In the genomic region with DNA sequence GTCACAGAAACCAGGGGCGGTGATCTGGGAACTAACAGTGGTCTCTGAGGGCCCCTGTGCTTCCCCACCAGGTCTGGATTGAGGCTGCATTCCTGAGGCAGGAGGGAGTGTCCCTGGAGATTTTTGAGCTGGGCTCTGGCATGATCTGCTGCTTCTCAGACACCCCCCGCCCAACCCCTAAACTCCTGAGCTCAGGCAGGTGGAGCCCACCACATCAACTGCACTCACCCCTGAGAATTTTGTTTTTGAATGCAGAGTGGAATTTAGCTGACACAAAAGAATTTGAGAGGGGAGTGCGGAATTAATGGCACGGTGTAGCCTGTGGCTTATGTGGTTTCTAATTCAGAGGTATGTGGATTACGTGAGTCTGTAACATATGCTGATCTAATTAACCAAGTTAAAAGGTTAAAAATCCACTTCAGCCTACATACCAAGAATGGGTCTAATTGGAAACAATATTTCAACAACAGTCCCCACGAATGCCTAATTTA, we compare ENCODE assay signal across 18 cellular contexts. TPM values are rescaled to one million over a fixed set of nuclear protein-coding genes. Genes with fewer than 3 reads are reported as not detected.
DNase-seq lines count a peak whose midpoint lies in the region; FAIRE-seq and TF ChIP-seq lines count a peak whose summit lies in the region.
"Had no signal": no experiment of that assay in that cellular context is flagged by ENCODE, and none has a peak within 500 bp of the region (broad histone marks: within the 10 kb centered on the region; RNA-seq: fewer than 3 reads in every experiment).

No MANE protein-coding gene starts in this region.

- H3K9ac ChIP-seq in HUES64 (ENCODE audit: low read depth, low read length) = no peak overlapping the region
- no peak overlapping the region for H3K9ac ChIP-seq in astrocyte (ENCODE audit: low read length)
- H3K9ac ChIP-seq: BLaER1 had no signal

- H3K9me3 ChIP-seq in HUES64 (ENCODE audit: insufficient read depth, low read depth, low read length) (no peaks in the 10 kb centered on the region), astrocyte (ENCODE audit: insufficient read depth, low read depth, low read length) (no peaks in the 10 kb centered on the region)
- H3K9me3 ChIP-seq: BLaER1 had no signal

- H3K4me1 Mint-ChIP-seq in astrocyte (ENCODE audit: low read depth, unreplicated experiment) (peaks cover 13% of the 10 kb centered on the region), type B pancreatic cell (ENCODE audit: unreplicated experiment) (peaks cover 13% of the 10 kb centered on the region)

- peaks cover 84% of the 10 kb centered on the region for H3K36me3 ChIP-seq in HUES64 (ENCODE audit: insufficient read depth, low read length)
- no peaks in the 10 kb centered on the region for H3K36me3 ChIP-seq in astrocyte (ENCODE audit: insufficient read depth, low read length)
- H3K36me3 ChIP-seq: BLaER1 had no signal

- H3K4me3 ChIP-seq in HUES64 (ENCODE audit: low read length) (no peak overlapping the region), astrocyte (ENCODE audit: insufficient read depth, low read depth, low read length) (no peak overlapping the region)
- H3K4me3 ChIP-seq: BLaER1 had no signal

- peak; percentile 45 for FAIRE-seq in astrocyte (lab: Jason Lieb, UNC)
- no peak for FAIRE-seq in frontal cortex (lab: Jason Lieb, UNC)
- FAIRE-seq: H54 had no signal

- no peaks in the 10 kb centered on the region for H4K20me1 ChIP-seq in astrocyte (ENCODE audit: insufficient read depth, low read length)
- H4K20me1 ChIP-seq: BLaER1 had no signal

- DNase-seq in astrocyte (ENCODE audit: low read depth) = peak; percentile 89
- DNase-seq in left kidney (ENCODE audit: low read depth, low spot score) = peak; percentile 67
- DNase-seq in type B pancreatic cell (ENCODE audit: extremely low spot score, unreplicated experiment) = no peak
- no peak for DNase-seq in Ammon's horn (ENCODE audit: low spot score)
- DNase-seq in frontal cortex (ENCODE audit: low spot score in 2 of 2) = no peak
- no peak for DNase-seq in T-helper 1 cell
- DNase-seq: activated CD4-positive, alpha-beta memory T cell treated with anti-CD3 and anti-CD28 coated beads, Interleukin-2, amount 10 ng/mL, durations not matched to agents 7 days and 5 days; activated naive CD8-positive, alpha-beta T cell treated with anti-CD3 and anti-CD28 coated beads for 36 hours; activated T-cell treated with anti-CD3 and anti-CD28 coated beads, Interleukin-2, amount 50 U/mL, for 48 hours; left ventricle myocardium superior; NCI-H1417; NCI-H2171; NCI-H748 treated with DMSO at 0.1 percent for 48 hours; SW 1271 had no signal

- H3K4me1 ChIP-seq in HUES64 (ENCODE audit: insufficient read depth, low read length) (0 out of 2 replicates have a peak, but pooled peaks cover 6% of the 10 kb centered on the region), astrocyte (ENCODE audit: insufficient read depth, low read length) (peaks cover 11% of the 10 kb centered on the region)

- peak overlapping the region; percentile 48 for H3K4me2 ChIP-seq in astrocyte (ENCODE audit: low read length)
- H3K4me2 ChIP-seq: BLaER1 had no signal

- 0 out of 2 replicates have a peak overlapping the region, but pooled peaks have one; percentile 5 for H3K27ac ChIP-seq in HUES64 (ENCODE audit: low read depth, low read length)
- no peak overlapping the region for H3K27ac ChIP-seq in astrocyte (ENCODE audit: low read depth, low read length)
- H3K27ac ChIP-seq: BLaER1, VCaP had no signal

- no peaks in the 10 kb centered on the region for H3K79me2 ChIP-seq in astrocyte (ENCODE audit: insufficient read depth, low read length)

- H3K36me3 Mint-ChIP-seq in astrocyte (ENCODE audit: low read depth, unreplicated experiment) (peaks cover 23% of the 10 kb centered on the region), type B pancreatic cell (peaks cover 45% of the 10 kb centered on the region)
- H3K36me3 Mint-ChIP-seq: activated naive CD8-positive, alpha-beta T cell treated with anti-CD3 and anti-CD28 coated beads for 36 hours had no signal

- H3K27me3 ChIP-seq in HUES64 (ENCODE audit: insufficient read depth, low read length) = no peaks in the 10 kb centered on the region
- H3K27me3 ChIP-seq in astrocyte (ENCODE audit: insufficient read depth, low read length) = no peaks in the 10 kb centered on the region
- H3K27me3 ChIP-seq: BLaER1 had no signal

- H3K27ac Mint-ChIP-seq in astrocyte (ENCODE audit: unreplicated experiment) (peak overlapping the region; percentile 88), type B pancreatic cell (peak overlapping the region; percentile 79)
- H3K27ac Mint-ChIP-seq: activated CD4-positive, alpha-beta memory T cell treated with anti-CD3 and anti-CD28 coated beads, Interleukin-2, amount 10 ng/mL, durations not matched to agents 7 days and 5 days; activated naive CD8-positive, alpha-beta T cell treated with anti-CD3 and anti-CD28 coated beads for 36 hours had no signal

- H3K4me3 Mint-ChIP-seq in astrocyte (ENCODE audit: unreplicated experiment) = peak overlapping the region; percentile 34
- H3K4me3 Mint-ChIP-seq in type B pancreatic cell = peak overlapping the region; percentile 2
- H3K4me3 Mint-ChIP-seq: activated CD4-positive, alpha-beta memory T cell treated with anti-CD3 and anti-CD28 coated beads, Interleukin-2, amount 10 ng/mL, durations not matched to agents 7 days and 5 days; activated naive CD8-positive, alpha-beta T cell treated with anti-CD3 and anti-CD28 coated beads for 36 hours had no signal

- H3K9me3 Mint-ChIP-seq in astrocyte (ENCODE audit: unreplicated experiment) = no peaks in the 10 kb centered on the region
- no peaks in the 10 kb centered on the region for H3K9me3 Mint-ChIP-seq in type B pancreatic cell
- H3K9me3 Mint-ChIP-seq: activated CD4-positive, alpha-beta memory T cell treated with anti-CD3 and anti-CD28 coated beads, Interleukin-2, amount 10 ng/mL, durations not matched to agents 7 days and 5 days; activated naive CD8-positive, alpha-beta T cell treated with anti-CD3 and anti-CD28 coated beads for 36 hours had no signal

- 77% methylated on average over 6 of the region's 6 CpGs for WGBS in HUES64

- no peak overlapping the region for H2AFZ ChIP-seq in astrocyte (ENCODE audit: low read depth, low read length)

- H3K27me3 Mint-ChIP-seq in astrocyte (ENCODE audit: low read depth, unreplicated experiment) (no peaks in the 10 kb centered on the region), type B pancreatic cell (no peaks in the 10 kb centered on the region)
- H3K27me3 Mint-ChIP-seq: activated naive CD8-positive, alpha-beta T cell treated with anti-CD3 and anti-CD28 coated beads for 36 hours had no signal

- TF ChIP-seq CTCF in astrocyte (IDR thresholded peaks at IDR 0.05; ENCODE audit: insufficient read depth, low read depth, low read length) (no peak), type B pancreatic cell (conservative IDR thresholded peaks at IDR 0.05) (no peak)

RNA-seq across cellular contexts. Expression of a gene that starts 23.9 kb away (rescaled TPM):
- polyA plus RNA-seq in HUES64 (2013, experiment 1 of 2) = 27.2 TPM
- 32.1 TPM for polyA plus RNA-seq in HUES64 (2013, experiment 2 of 2)
- total RNA-seq in astrocyte (94.9 and 99.1 TPM in 2 replicates), type B pancreatic cell (ENCODE audit: low replicate concordance) (85.7 and 117 TPM in 2 replicates), frontal cortex (33.0 TPM)

Comparison
In these comparisons a context has a peak if more than half of its experiments do, and no peak if none do; other contexts are left out.
1. DNase-seq: peak in astrocyte (single experiment) and left kidney (single experiment); none in type B pancreatic cell (single experiment), Ammon's horn (single experiment), frontal cortex (0 of 2) and T-helper 1 cell (0 of 5).